8 cellular contexts compared by ENCODE assay signal in the genomic region with DNA sequence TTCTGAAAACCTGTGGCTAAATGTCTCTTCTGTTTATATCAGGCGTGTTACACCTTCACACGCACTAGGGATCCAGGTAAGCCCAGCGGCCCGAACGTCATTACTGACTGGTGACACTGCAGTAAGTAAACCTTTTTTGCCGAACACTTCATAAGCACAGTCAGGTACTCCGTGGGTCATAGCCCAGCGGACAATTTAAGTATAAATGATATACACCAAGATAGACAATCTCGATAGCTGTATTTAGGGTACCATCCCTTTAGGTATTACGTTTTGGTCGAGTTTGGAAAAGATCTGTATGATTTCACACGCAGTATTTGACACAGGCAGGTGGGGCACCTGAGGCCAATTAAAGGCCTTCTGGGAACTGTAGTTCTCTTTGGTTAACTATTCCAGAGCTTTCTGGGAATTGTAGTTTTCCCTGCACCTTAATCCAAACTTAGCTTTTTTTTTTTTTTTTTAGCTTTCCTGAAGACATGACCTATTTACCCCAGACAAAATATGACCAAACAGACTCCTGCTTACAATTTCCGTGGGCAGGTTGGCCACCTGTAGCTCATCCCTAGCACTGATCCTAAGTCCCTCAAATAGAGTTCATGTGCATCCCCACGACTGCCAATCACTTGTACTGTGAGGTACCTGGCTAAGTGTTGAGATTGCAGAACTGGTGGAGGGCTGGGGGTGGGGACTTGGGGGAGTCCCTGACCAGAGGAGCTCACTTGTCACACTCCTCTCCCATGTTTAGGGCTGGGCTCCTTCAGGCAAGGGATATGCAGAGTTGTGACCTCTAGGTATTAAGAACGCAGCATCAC. TPM values are rescaled to one million over a fixed set of nuclear protein-coding genes. Genes with fewer than 3 reads are reported as not detected.
A peak's percentile ranks its signal among the peaks of the same experiment; 100 is the strongest.
DNase-seq lines count a peak whose midpoint lies in the region; ATAC-seq and TF ChIP-seq lines count a peak whose summit lies in the region.

No MANE protein-coding gene starts in this region.

- peak; percentile 34 to 35 for TF ChIP-seq POLR2A in gastrocnemius medialis (IDR thresholded peaks at IDR 0.05)

- H3K4me1 Mint-ChIP-seq in IgD-negative memory B cell: peaks cover 13 to 28% (median 25%) of the 10 kb centered on the region in 3 donors

- H3K36me3 ChIP-seq in iPS-18a (ENCODE audit: control insufficient read depth, low read depth, low read length) (peaks cover 33% of the 10 kb centered on the region), gastrocnemius medialis (peaks cover 0 to 18% of the 10 kb centered on the region in 2 donors)

- H3K27me3 ChIP-seq in iPS-18a (ENCODE audit: control insufficient read depth, insufficient read depth, low read length) (no peaks in the 10 kb centered on the region), gastrocnemius medialis (no peaks in the 10 kb centered on the region)

- H3K4me3 ChIP-seq in astrocyte of the spinal cord (ENCODE audit: low read depth, low read length) (peak overlapping the region; percentile 92), iPS-18a (ENCODE audit: low read length) (peak overlapping the region; percentile 95), gastrocnemius medialis (peak overlapping the region; percentile 85 to 95 (median 90))

- H3K9ac ChIP-seq in iPS-18a (ENCODE audit: low read length): peak overlapping the region; percentile 67

- H3K9me3 Mint-ChIP-seq in IgD-negative memory B cell: no peaks in the 10 kb centered on the region

- ATAC-seq in gastrocnemius medialis (peak; percentile 57 to 62), HG03045 (IDR thresholded peaks at IDR 0.05; ENCODE audit: unreplicated experiment) (no peak), omental fat pad (ENCODE audit: low FRiP score) (no peak)

- DNase-seq in DMS79 treated with DMSO at 0.1 percent for 48 hours (lab: John Stamatoyannopoulos, UW) (peak; percentile 66), RPMI7951 (ENCODE audit: low read depth) (peak; percentile 39), astrocyte of the spinal cord (ENCODE audit: low read depth, low spot score) (peak; percentile 46), gastrocnemius medialis (peak in 1 of 2 donors; percentile 42), omental fat pad (ENCODE audit: low spot score) (no peak)

- TF ChIP-seq CTCF in astrocyte of the spinal cord (IDR thresholded peaks at IDR 0.05; ENCODE audit: low read depth, low read length) (no peak), gastrocnemius medialis (IDR thresholded peaks at IDR 0.05 in 4 of 5, conservative IDR thresholded peaks at IDR 0.05 in 1 of 5) (no peak), omental fat pad (IDR thresholded peaks at IDR 0.05) (no peak)

- in situ Hi-C loops in astrocyte of the spinal cord (cut with HindIII; ENCODE audit: low sequenced_read_pairs): no loop called here
- in situ Hi-C loops in gastrocnemius medialis (cut with MboI; ENCODE audit: low sequenced_read_pairs in 4 of 4): loop anchor here in 1 of 4 donors (10.0 kb wide), 1 partner anchor 76 kb away; the partner anchor contains the start of gene DXO

- H3K4me3 Mint-ChIP-seq in IgD-negative memory B cell: peak overlapping the region; percentile 96 to 98 (median 96)

- peak overlapping the region; percentile 97 to 99 (median 97) for H3K27ac Mint-ChIP-seq in IgD-negative memory B cell

- H3K27me3 Mint-ChIP-seq in IgD-negative memory B cell: no peaks in the 10 kb centered on the region

- intact Hi-C loops in gastrocnemius medialis (cut with DNase I; ENCODE audit: low total_unique reads): loop anchor here (5.0 to 10.0 kb wide), 2 partner anchors 196 to 354 kb away; partner anchors contain the start of genes ABHD16A, ATP6V1G2, DDX39B and NFKBIL1

- peak overlapping the region; percentile 28 for H3K27ac ChIP-seq in iPS-18a (ENCODE audit: low read length)
- peak overlapping the region; percentile 88 to 95 (median 92) for H3K27ac ChIP-seq in gastrocnemius medialis

- H3K4me1 ChIP-seq in iPS-18a (ENCODE audit: control insufficient read depth, low read depth, low read length) (no peaks in the 10 kb centered on the region), gastrocnemius medialis (peaks cover 20 to 25% of the 10 kb centered on the region in 2 donors)

- H3K36me3 Mint-ChIP-seq in IgD-negative memory B cell: no peaks in the 10 kb centered on the region

- H3K9me3 ChIP-seq in iPS-18a (ENCODE audit: control insufficient read depth, low read depth, low read length): no peaks in the 10 kb centered on the region
- H3K9me3 ChIP-seq in gastrocnemius medialis: no peaks in the 10 kb centered on the region

RNA-seq across cellular contexts. Expression of gene EHMT2, which starts 0.9 kb away (rescaled TPM):
- polyA plus RNA-seq in IgD-negative memory B cell: 49.3 TPM
- total RNA-seq in RPMI7951 (2014; rRNA removed; shearing (Covaris generic)): 38.6 and 46.1 TPM in 2 replicates
- total RNA-seq in gastrocnemius medialis (10 to 100 TPM in 3 of 4 donors, 1 to 10 TPM in 1; 8.4 to 17.5 (median 13.0) TPM), omental fat pad (10 to 100 TPM; 17.4 to 25.9 (median 20.0) TPM)

RNA-seq across cellular contexts. Expression of gene ZBTB12, which starts 3.5 kb away (rescaled TPM):
- not detected for polyA plus RNA-seq in IgD-negative memory B cell
- total RNA-seq in RPMI7951 (2014; rRNA removed; shearing (Covaris generic)): 1.2 and 1.4 TPM in 2 replicates
- total RNA-seq in gastrocnemius medialis (under 1 TPM in 1 of 4 donors, not detected in 3; 0.26 TPM), omental fat pad (1 to 10 TPM in 3 of 4 donors, under 1 TPM in 1; 0.48 to 1.9 (median 1.4) TPM)

RNA-seq across cellular contexts. Expression of gene SLC44A4, which starts 19.6 kb away (rescaled TPM):
- not detected for polyA plus RNA-seq in IgD-negative memory B cell
- total RNA-seq in RPMI7951 (2014; rRNA removed; shearing (Covaris generic)): 1.5 TPM in 1 of 2 replicates, not detected in the other
- total RNA-seq in gastrocnemius medialis (1 to 10 TPM in 1 of 4 donors, not detected in 3; 1.6 TPM), omental fat pad (under 1 TPM in 3 of 4 donors, not detected in 1; 0.19 to 0.84 (median 0.38) TPM)

RNA-seq across cellular contexts. Expression of gene C2, which starts 29.1 kb away (rescaled TPM):
- polyA plus RNA-seq in IgD-negative memory B cell: not detected
- total RNA-seq in RPMI7951 (2014; rRNA removed; shearing (Covaris generic)): not detected in 2 replicates
- total RNA-seq in gastrocnemius medialis (1 to 10 TPM; 2.7 to 4.9 (median 3.6) TPM), omental fat pad (10 to 100 TPM; 30.6 to 96.1 (median 46.0) TPM)

RNA-seq across cellular contexts. Expression of gene NEU1, which starts 35.8 kb away (rescaled TPM):
- 25.0 TPM for polyA plus RNA-seq in IgD-negative memory B cell
- 55.3 and 66.7 TPM in 2 replicates for total RNA-seq in RPMI7951 (2014; rRNA removed; shearing (Covaris generic))
- 10 to 100 TPM; 20.8 to 42.7 (median 38.1) TPM for total RNA-seq in gastrocnemius medialis
- total RNA-seq in omental fat pad: 10 to 100 TPM; 44.1 to 63.8 (median 55.2) TPM

Comparison
In these comparisons a context has a peak if more than half of its experiments do, and no peak if none do; other contexts are left out.
1. ATAC-seq: peak in gastrocnemius medialis (2 of 2); none in HG03045 (single experiment) and omental fat pad (single experiment).
2. Peak in every context shown above with its lines, with median percentiles within 50 percentile points of each other: H3K4me3 ChIP-seq.